Comparison of ENCODE assay signal across 8 cellular contexts in the genomic region with DNA sequence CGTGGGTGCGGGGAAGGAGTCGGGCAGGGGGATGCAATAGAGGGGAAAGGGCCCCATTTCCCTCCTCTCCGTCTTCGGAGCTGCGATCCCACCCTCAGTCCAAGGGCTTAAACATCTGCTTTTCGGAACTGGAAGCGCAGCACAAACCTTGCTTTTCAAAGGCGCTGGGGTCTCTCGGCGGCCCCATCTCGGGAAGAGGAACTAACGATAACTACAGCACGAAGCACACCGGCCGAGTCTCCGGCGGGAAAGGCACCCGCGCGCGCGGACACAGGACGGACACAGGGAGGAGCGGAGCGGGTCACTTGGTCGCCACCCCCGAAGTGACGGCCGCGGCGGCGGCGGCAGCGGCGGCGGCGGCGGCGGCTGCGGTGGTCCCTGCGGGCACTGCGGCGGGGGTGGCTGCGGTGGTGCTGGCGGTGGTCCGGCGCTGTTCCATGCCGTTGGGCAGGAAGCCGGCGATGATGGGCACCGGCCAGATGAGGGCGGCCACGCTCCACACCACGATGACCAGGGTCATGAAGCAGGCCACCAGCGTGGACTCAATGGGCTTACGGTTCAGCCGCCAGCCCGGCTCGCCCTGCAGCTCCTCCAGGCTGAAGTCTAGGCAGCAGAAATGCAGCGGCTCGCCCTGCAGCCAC. TPM values are rescaled to one million over a fixed set of nuclear protein-coding genes. Genes with fewer than 3 reads are reported as not detected.
DNase-seq lines count a peak whose midpoint lies in the region; ATAC-seq, FAIRE-seq and TF ChIP-seq lines count a peak whose summit lies in the region.

No MANE protein-coding gene starts in this region.

- no peaks in the 10 kb centered on the region for H4K20me1 ChIP-seq in OCI-LY1 (ENCODE audit: insufficient read depth, low read length)

- no peaks in the 10 kb centered on the region for H3K4me1 ChIP-seq in OCI-LY1 (ENCODE audit: insufficient read depth, low read length, severe bottlenecking)
- peaks cover 15% of the 10 kb centered on the region for H3K4me1 ChIP-seq in left ventricle myocardium inferior
- H3K4me1 ChIP-seq in pancreas = no peaks in the 10 kb centered on the region

- TF ChIP-seq CTCF in AG09309 (IDR thresholded peaks at IDR 0.05; ENCODE audit: control insufficient read depth, insufficient read depth, low read depth, low read length, missing control alignments) (peak; percentile 60), OCI-LY1 (IDR thresholded peaks at IDR 0.05; ENCODE audit: low read length) (no peak), left ventricle myocardium inferior (IDR thresholded peaks at IDR 0.05; ENCODE audit: borderline replicate concordance) (peak; percentile 64), pancreas (IDR thresholded peaks at IDR 0.05) (peak in 2 of 4 donors; percentile 21 to 24)

- WGBS in pancreas, 2 donors = 1 to 2% methylated on average over 32 to 62 of the region's 62 CpGs

- H3F3A ChIP-seq in OCI-LY1 (ENCODE audit: insufficient read depth, low read length) = no peaks in the 10 kb centered on the region

- no peak for DNase-seq in AG09309 (ENCODE audit: low read depth)
- DNase-seq in GM12891 (ENCODE audit: insufficient read length, low spot score) = peak; percentile 39
- DNase-seq in amygdala (lab: John Stamatoyannopoulos, UW) = peak in 53 of 56 donors; percentile 10 to 83 (median 56)
- peak; percentile 69 for DNase-seq in left ventricle myocardium inferior
- DNase-seq in pancreas = peak; percentile 46 to 90 (median 68)

- FAIRE-seq in GM12891 (lab: Jason Lieb, UNC) (peak; percentile 82), pancreas (lab: Jason Lieb, UNC) (no peak)

- no peak overlapping the region for H2AFZ ChIP-seq in OCI-LY1 (ENCODE audit: low read length)

- peak; percentile 26 for ATAC-seq in HG03095 (IDR thresholded peaks at IDR 0.05; ENCODE audit: unreplicated experiment)
- ATAC-seq in pancreas = peak; percentile 61 to 84 (median 80)
- ATAC-seq in HG03457 (IDR thresholded peaks at IDR 0.05; ENCODE audit: unreplicated experiment) = no peak

- H3K9me3 ChIP-seq in OCI-LY1 (ENCODE audit: low read length) (no peaks in the 10 kb centered on the region), left ventricle myocardium inferior (replicated peaks) (no peaks in the 10 kb centered on the region), pancreas (no peaks in the 10 kb centered on the region)

- no peak overlapping the region for H3K27ac ChIP-seq in OCI-LY1 (ENCODE audit: low read depth, low read length, poor library complexity, severe bottlenecking)
- H3K27ac ChIP-seq in left ventricle myocardium inferior (replicated peaks) = no peak overlapping the region
- H3K27ac ChIP-seq in pancreas = no peak overlapping the region

- no peak for TF ChIP-seq POLR2A in GM12891 (IDR thresholded peaks at IDR 0.05; ENCODE audit: low read depth, low read length)

- peak overlapping the region; percentile 50; the same call in 1 of the 2 replicates for H3K4me2 ChIP-seq in OCI-LY1 (ENCODE audit: low read length)

- no peaks in the 10 kb centered on the region for H3K36me3 ChIP-seq in OCI-LY1 (ENCODE audit: insufficient read depth, low read length)
- no peaks in the 10 kb centered on the region for H3K36me3 ChIP-seq in left ventricle myocardium inferior
- no peaks in the 10 kb centered on the region for H3K36me3 ChIP-seq in pancreas

- 0 out of 2 replicates have a peak, but pooled peaks cover 6% of the 10 kb centered on the region for H3K27me3 ChIP-seq in OCI-LY1 (ENCODE audit: insufficient read depth, low read length)
- peaks cover 87% of the 10 kb centered on the region for H3K27me3 ChIP-seq in left ventricle myocardium inferior (ENCODE audit: low read depth)
- H3K27me3 ChIP-seq in pancreas = no peaks in the 10 kb centered on the region

- peak overlapping the region; percentile 52 for H3K4me3 ChIP-seq in AG09309 (ENCODE audit: control insufficient read depth, low read depth, low read length)
- H3K4me3 ChIP-seq in OCI-LY1 (ENCODE audit: low read depth, low read length, poor library complexity, severe bottlenecking) = peak overlapping the region; percentile 27
- H3K4me3 ChIP-seq in left ventricle myocardium inferior = peak overlapping the region; percentile 69
- H3K4me3 ChIP-seq in pancreas = peak overlapping the region in 3 of 4 donors; percentile 30 to 48 (median 46)

- no peak overlapping the region for H3K9ac ChIP-seq in OCI-LY1 (ENCODE audit: low read length)

- H3K79me2 ChIP-seq in OCI-LY1 (ENCODE audit: insufficient read depth, low read length) = no peaks in the 10 kb centered on the region

- H3K9me2 ChIP-seq in OCI-LY1 (ENCODE audit: low read depth, low read length) = no peaks in the 10 kb centered on the region

- intact Hi-C loops in left ventricle myocardium inferior (cut with micrococcal nuclease) = loop anchor here (10.0 kb wide), 1 partner anchor 270 kb away; no protein-coding TSS in a partner anchor
- intact Hi-C loops in pancreas (cut with DNase I) = loop anchor here in 1 of 3 donors (10.0 kb wide), 1 partner anchor 270 kb away; no protein-coding TSS in a partner anchor

TF ChIP-seq in GM12891, 5 proteins besides CTCF, POLR2A, EP300 and RAD21:
- TF ChIP-seq TAF1 (IDR thresholded peaks at IDR 0.05; ENCODE audit: low read depth, low read length) = no peak
- no peak for TF ChIP-seq SPI1 (IDR thresholded peaks at IDR 0.05; ENCODE audit: low read depth, low read length)
- no peak for TF ChIP-seq PAX5 (IDR thresholded peaks at IDR 0.05; ENCODE audit: insufficient read depth, low read length, severe bottlenecking)
- TF ChIP-seq POU2F2 (IDR thresholded peaks at IDR 0.05; ENCODE audit: low read depth, low read length) = no peak
- TF ChIP-seq POLR2AphosphoS5 (IDR thresholded peaks at IDR 0.05; ENCODE audit: low read depth, low read length) = no peak

RNA-seq across cellular contexts. Expression of a gene that starts 1.1 kb away (rescaled TPM):
- polyA plus RNA-seq in GM12891 (2012; ENCODE audit: low read depth, missing spikeins) = not detected
- 0.60 TPM for total RNA-seq in left ventricle myocardium inferior
- 1 to 10 TPM; 1.3 to 5.4 (median 2.1) TPM for total RNA-seq in pancreas
- polyA plus RNA-seq in pancreas = 1 to 10 TPM; 2.3 to 4.8 TPM
